In the genomic region with DNA sequence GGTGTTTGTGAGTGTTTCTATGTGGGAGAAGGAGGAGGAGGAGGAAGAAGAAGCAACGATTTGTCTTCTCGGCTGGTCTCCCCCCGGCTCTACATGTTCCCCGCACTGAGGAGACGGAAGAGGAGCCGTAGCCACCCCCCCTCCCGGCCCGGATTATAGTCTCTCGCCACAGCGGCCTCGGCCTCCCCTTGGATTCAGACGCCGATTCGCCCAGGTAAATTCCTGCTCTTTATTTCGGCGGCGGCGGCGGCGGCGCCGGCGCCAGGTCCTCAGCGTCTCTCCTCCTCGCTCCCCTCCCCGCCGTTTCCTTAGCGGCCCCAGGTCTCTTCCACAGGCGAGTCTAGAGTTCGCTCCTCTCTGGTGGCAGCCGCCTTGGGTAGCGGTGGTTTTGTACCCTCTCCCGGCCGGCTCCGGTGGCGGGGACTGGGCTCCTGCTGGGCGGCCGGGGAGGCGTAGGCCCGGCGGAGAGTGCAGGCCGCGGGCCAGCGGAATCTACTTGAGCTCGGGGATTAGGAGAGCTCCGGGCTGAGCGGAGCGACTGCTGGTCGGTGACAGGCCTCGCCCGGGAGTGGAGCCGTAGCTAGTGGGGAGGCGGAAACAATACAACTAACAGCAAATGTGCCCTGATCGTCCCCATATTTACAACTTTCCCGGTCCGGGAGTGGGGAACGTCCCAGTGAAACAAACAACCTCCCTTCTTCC, we compare ENCODE assay signal across 1 cellular context.
TF ChIP-seq lines count a peak whose summit lies in the region.

No MANE protein-coding gene starts in this region.

TF ChIP-seq in HepG2, 621 proteins besides CTCF, POLR2A, EP300 and RAD21 (continued from another document and continues in another):
- TF ChIP-seq, protein P1, sequence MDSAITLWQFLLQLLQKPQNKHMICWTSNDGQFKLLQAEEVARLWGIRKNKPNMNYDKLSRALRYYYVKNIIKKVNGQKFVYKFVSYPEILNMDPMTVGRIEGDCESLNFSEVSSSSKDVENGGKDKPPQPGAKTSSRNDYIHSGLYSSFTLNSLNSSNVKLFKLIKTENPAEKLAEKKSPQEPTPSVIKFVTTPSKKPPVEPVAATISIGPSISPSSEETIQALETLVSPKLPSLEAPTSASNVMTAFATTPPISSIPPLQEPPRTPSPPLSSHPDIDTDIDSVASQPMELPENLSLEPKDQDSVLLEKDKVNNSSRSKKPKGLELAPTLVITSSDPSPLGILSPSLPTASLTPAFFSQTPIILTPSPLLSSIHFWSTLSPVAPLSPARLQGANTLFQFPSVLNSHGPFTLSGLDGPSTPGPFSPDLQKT (CRISPR knock-in tag; IDR thresholded peaks at IDR 0.05; ENCODE audit: borderline replicate concordance) = no peak
- no peak for TF ChIP-seq FUBP1 (CRISPR knock-in tag; IDR thresholded peaks at IDR 0.05; ENCODE audit: borderline replicate concordance)
- TF ChIP-seq ZSCAN5A (CRISPR knock-in tag; IDR thresholded peaks at IDR 0.05; ENCODE audit: borderline replicate concordance) = no peak
- no peak for TF ChIP-seq ZBTB38 (CRISPR knock-in tag; IDR thresholded peaks at IDR 0.05)
- TF ChIP-seq AGO2 (optimal IDR thresholded peaks at IDR 0.05; ENCODE audit: low read depth, low read length) = peak; percentile 67
- TF ChIP-seq YY1 (IDR thresholded peaks at IDR 0.05; ENCODE audit: insufficient read depth, insufficient replicate concordance, low read depth, low read length) = no peak
- no peak for TF ChIP-seq ZNF362 (CRISPR knock-in tag; IDR thresholded peaks at IDR 0.05; ENCODE audit: borderline replicate concordance)
- TF ChIP-seq, protein P2, sequence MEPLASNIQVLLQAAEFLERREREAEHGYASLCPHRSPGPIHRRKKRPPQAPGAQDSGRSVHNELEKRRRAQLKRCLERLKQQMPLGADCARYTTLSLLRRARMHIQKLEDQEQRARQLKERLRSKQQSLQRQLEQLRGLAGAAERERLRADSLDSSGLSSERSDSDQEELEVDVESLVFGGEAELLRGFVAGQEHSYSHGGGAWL (CRISPR knock-in tag; IDR thresholded peaks at IDR 0.05) = 0 out of 2 replicates have a peak, but pooled peaks have one; percentile 41
- 0 out of 2 replicates have a peak, but pooled peaks have one; percentile 41 for TF ChIP-seq ZNF33B (CRISPR knock-in tag; IDR thresholded peaks at IDR 0.05)
- no peak for TF ChIP-seq NAIF1 (CRISPR knock-in tag; IDR thresholded peaks at IDR 0.05; ENCODE audit: borderline replicate concordance)
- TF ChIP-seq NFIC (IDR thresholded peaks at IDR 0.05; ENCODE audit: low read length) = no peak
- no peak for TF ChIP-seq ZNF660 (CRISPR knock-in tag; IDR thresholded peaks at IDR 0.05; ENCODE audit: borderline replicate concordance, low read depth)
- TF ChIP-seq, protein P3, sequence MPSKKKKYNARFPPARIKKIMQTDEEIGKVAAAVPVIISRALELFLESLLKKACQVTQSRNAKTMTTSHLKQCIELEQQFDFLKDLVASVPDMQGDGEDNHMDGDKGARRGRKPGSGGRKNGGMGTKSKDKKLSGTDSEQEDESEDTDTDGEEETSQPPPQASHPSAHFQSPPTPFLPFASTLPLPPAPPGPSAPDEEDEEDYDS (CRISPR knock-in tag; IDR thresholded peaks at IDR 0.05) = no peak
- no peak for TF ChIP-seq FOXK2 (IDR thresholded peaks at IDR 0.05)
- TF ChIP-seq, protein P4, sequence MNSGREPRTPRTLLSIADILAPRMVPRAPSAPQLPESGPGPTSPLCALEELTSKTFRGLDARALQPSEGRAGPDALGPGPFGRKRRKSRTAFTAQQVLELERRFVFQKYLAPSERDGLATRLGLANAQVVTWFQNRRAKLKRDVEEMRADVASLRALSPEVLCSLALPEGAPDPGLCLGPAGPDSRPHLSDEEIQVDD (CRISPR knock-in tag; IDR thresholded peaks at IDR 0.05; ENCODE audit: borderline replicate concordance) = no peak
- TF ChIP-seq ZNF281 (CRISPR knock-in tag; IDR thresholded peaks at IDR 0.05; ENCODE audit: borderline replicate concordance) = no peak
- no peak for TF ChIP-seq ZNF749 (CRISPR knock-in tag; IDR thresholded peaks at IDR 0.05; ENCODE audit: borderline replicate concordance)
- TF ChIP-seq HINFP (CRISPR knock-in tag; IDR thresholded peaks at IDR 0.05; ENCODE audit: low read depth) = no peak
- no peak for TF ChIP-seq ZNF124 (CRISPR knock-in tag; IDR thresholded peaks at IDR 0.05)
- TF ChIP-seq FOXA3 (CRISPR knock-in tag; IDR thresholded peaks at IDR 0.05) = no peak; the same call in 1 of the 2 replicates
- no peak for TF ChIP-seq ZFP90 (CRISPR knock-in tag; IDR thresholded peaks at IDR 0.05; ENCODE audit: borderline replicate concordance)
- TF ChIP-seq KDM2A (CRISPR knock-in tag; IDR thresholded peaks at IDR 0.05; ENCODE audit: borderline replicate concordance, low read depth) = peak; percentile 67; the same call in 1 of the 2 replicates
- TF ChIP-seq GABPB1 (CRISPR knock-in tag; IDR thresholded peaks at IDR 0.05) = peak; percentile 80
- TF ChIP-seq RNF2 (conservative IDR thresholded peaks at IDR 0.05; ENCODE audit: low read depth) = no peak
- TF ChIP-seq ZNF317 (CRISPR knock-in tag; IDR thresholded peaks at IDR 0.05) = no peak; the same call in 1 of the 2 replicates
- TF ChIP-seq NR2F6 (IDR thresholded peaks at IDR 0.05) = no peak
- no peak for TF ChIP-seq NR2F6 (CRISPR knock-in tag; IDR thresholded peaks at IDR 0.05)
- TF ChIP-seq ZSCAN9 (CRISPR knock-in tag; IDR thresholded peaks at IDR 0.05; ENCODE audit: borderline replicate concordance) = peak; percentile 64; the same call in 1 of the 2 replicates
- TF ChIP-seq DNMT1 (CRISPR knock-in tag; IDR thresholded peaks at IDR 0.05) = no peak
- TF ChIP-seq JDP2 (CRISPR knock-in tag; IDR thresholded peaks at IDR 0.05; ENCODE audit: borderline replicate concordance) = no peak
- TF ChIP-seq RCOR2 (CRISPR knock-in tag; IDR thresholded peaks at IDR 0.05) = no peak
- no peak for TF ChIP-seq SP4 (CRISPR knock-in tag; IDR thresholded peaks at IDR 0.05)
- peak; percentile 32; the same call in 1 of the 2 replicates for TF ChIP-seq KDM5B (CRISPR knock-in tag; IDR thresholded peaks at IDR 0.05; ENCODE audit: borderline replicate concordance)
- TF ChIP-seq NFRKB (IDR thresholded peaks at IDR 0.05) = no peak
- TF ChIP-seq ZNF343 (CRISPR knock-in tag; IDR thresholded peaks at IDR 0.05) = no peak
- no peak for TF ChIP-seq MBNL3 (CRISPR knock-in tag; conservative IDR thresholded peaks at IDR 0.05)
- TF ChIP-seq, protein P5, sequence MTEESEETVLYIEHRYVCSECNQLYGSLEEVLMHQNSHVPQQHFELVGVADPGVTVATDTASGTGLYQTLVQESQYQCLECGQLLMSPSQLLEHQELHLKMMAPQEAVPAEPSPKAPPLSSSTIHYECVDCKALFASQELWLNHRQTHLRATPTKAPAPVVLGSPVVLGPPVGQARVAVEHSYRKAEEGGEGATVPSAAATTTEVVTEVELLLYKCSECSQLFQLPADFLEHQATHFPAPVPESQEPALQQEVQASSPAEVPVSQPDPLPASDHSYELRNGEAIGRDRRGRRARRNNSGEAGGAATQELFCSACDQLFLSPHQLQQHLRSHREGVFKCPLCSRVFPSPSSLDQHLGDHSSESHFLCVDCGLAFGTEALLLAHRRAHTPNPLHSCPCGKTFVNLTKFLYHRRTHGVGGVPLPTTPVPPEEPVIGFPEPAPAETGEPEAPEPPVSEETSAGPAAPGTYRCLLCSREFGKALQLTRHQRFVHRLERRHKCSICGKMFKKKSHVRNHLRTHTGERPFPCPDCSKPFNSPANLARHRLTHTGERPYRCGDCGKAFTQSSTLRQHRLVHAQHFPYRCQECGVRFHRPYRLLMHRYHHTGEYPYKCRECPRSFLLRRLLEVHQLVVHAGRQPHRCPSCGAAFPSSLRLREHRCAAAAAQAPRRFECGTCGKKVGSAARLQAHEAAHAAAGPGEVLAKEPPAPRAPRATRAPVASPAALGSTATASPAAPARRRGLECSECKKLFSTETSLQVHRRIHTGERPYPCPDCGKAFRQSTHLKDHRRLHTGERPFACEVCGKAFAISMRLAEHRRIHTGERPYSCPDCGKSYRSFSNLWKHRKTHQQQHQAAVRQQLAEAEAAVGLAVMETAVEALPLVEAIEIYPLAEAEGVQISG (CRISPR knock-in tag; IDR thresholded peaks at IDR 0.05) = peak; percentile 39; the same call in 1 of the 2 replicates
- no peak for TF ChIP-seq MIER2 (CRISPR knock-in tag; IDR thresholded peaks at IDR 0.05)
- TF ChIP-seq HOXA7 (CRISPR knock-in tag; IDR thresholded peaks at IDR 0.05) = no peak
- no peak for TF ChIP-seq ZNF367 (CRISPR knock-in tag; IDR thresholded peaks at IDR 0.05; ENCODE audit: borderline replicate concordance)
- TF ChIP-seq, protein P6, sequence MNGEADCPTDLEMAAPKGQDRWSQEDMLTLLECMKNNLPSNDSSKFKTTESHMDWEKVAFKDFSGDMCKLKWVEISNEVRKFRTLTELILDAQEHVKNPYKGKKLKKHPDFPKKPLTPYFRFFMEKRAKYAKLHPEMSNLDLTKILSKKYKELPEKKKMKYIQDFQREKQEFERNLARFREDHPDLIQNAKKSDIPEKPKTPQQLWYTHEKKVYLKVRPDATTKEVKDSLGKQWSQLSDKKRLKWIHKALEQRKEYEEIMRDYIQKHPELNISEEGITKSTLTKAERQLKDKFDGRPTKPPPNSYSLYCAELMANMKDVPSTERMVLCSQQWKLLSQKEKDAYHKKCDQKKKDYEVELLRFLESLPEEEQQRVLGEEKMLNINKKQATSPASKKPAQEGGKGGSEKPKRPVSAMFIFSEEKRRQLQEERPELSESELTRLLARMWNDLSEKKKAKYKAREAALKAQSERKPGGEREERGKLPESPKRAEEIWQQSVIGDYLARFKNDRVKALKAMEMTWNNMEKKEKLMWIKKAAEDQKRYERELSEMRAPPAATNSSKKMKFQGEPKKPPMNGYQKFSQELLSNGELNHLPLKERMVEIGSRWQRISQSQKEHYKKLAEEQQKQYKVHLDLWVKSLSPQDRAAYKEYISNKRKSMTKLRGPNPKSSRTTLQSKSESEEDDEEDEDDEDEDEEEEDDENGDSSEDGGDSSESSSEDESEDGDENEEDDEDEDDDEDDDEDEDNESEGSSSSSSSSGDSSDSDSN (CRISPR knock-in tag; IDR thresholded peaks at IDR 0.05) = peak; percentile 100
- no peak for TF ChIP-seq REXO4 (CRISPR knock-in tag; IDR thresholded peaks at IDR 0.05; ENCODE audit: borderline replicate concordance)
- TF ChIP-seq PITX1 (CRISPR knock-in tag; IDR thresholded peaks at IDR 0.05) = peak; percentile 39; the same call in 1 of the 2 replicates
- TF ChIP-seq ZNF30 (CRISPR knock-in tag; IDR thresholded peaks at IDR 0.05) = no peak
- no peak for TF ChIP-seq ZFP36 (IDR thresholded peaks at IDR 0.05; ENCODE audit: borderline replicate concordance, low read depth, low read length, partially characterized antibody)
- TF ChIP-seq ZNF790 (CRISPR knock-in tag; IDR thresholded peaks at IDR 0.05; ENCODE audit: borderline replicate concordance) = no peak
